ENCODE assay signal across 2 cellular contexts in the genomic region with DNA sequence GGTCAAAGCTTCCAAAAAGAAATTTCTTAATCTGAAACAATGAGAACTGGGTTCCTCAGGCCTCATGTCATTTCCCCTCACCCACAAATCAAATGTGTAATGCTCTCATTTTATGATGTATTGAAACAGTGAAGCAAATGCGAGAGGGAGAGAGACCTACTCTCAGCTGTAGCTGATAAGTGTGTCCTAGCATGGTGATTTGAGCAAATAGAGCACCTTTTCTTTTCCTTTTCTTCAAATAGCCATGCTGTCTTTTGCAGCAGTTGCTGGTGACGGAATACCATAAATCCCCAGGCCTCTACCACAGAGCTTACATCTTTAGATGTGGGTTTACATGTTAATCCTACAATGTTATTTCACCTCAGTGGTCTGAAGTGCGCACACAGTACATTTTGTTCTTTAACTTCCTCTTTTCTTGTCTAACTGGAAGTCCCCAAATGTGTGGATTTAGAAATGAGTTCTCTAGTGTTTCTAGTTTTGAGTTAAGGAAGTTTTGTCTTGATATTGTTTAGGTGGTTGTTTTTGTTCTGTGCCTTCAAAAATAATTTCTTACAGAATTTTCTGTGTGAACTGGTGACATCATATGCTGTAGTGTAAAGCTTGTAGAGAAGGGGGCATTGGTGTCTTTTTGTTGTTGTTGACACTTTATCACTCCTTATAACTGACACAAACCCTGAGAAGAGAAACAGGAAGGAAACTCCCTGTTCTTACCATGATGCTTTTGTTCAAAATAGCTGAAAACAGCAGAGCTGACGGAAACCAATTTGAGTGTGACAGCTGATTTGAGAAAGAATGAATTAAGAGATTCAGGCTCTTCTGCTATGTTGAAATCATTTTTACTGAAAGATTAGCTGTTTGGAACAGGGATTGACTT.
A peak's percentile ranks its signal among the peaks of the same experiment; 100 is the strongest.
TF ChIP-seq lines count a peak whose summit lies in the region.

No MANE protein-coding gene starts in this region.

TF ChIP-seq in GM12878, 131 proteins besides CTCF, POLR2A, EP300 and RAD21 (continues in another document):
- TF ChIP-seq GATAD2B (conservative IDR thresholded peaks at IDR 0.05; ENCODE audit: low read depth) (peak; percentile 56; the same call in 1 of the 2 replicates), PAX8 (IDR thresholded peaks at IDR 0.05) (0 out of 2 replicates have a peak, but pooled peaks have one; percentile 80), YY1 (IDR thresholded peaks at IDR 0.05; ENCODE audit: low read depth, low read length) (0 out of 2 replicates have a peak, but pooled peaks have one; percentile 43), NRF1 (conservative IDR thresholded peaks at IDR 0.05; ENCODE audit: low read depth, low read length) (no peak), ZBTB40 (IDR thresholded peaks at IDR 0.05; ENCODE audit: borderline replicate concordance) (peak; percentile 88), FOXM1 (IDR thresholded peaks at IDR 0.05; ENCODE audit: low read depth, low read length) (peak; percentile 99), GABPA (IDR thresholded peaks at IDR 0.05; ENCODE audit: low read depth) (peak; percentile 49), IRF5 (IDR thresholded peaks at IDR 0.05; ENCODE audit: borderline replicate concordance) (no peak), IRF3 (IDR thresholded peaks at IDR 0.05) (no peak), RFX5 (IDR thresholded peaks at IDR 0.05; ENCODE audit: low read depth, low read length) (no peak), NR2C1 (IDR thresholded peaks at IDR 0.05) (no peak), ZNF207 (IDR thresholded peaks at IDR 0.05; ENCODE audit: borderline replicate concordance) (0 out of 2 replicates have a peak, but pooled peaks have one; percentile 65)
- TF ChIP-seq, protein P1, sequence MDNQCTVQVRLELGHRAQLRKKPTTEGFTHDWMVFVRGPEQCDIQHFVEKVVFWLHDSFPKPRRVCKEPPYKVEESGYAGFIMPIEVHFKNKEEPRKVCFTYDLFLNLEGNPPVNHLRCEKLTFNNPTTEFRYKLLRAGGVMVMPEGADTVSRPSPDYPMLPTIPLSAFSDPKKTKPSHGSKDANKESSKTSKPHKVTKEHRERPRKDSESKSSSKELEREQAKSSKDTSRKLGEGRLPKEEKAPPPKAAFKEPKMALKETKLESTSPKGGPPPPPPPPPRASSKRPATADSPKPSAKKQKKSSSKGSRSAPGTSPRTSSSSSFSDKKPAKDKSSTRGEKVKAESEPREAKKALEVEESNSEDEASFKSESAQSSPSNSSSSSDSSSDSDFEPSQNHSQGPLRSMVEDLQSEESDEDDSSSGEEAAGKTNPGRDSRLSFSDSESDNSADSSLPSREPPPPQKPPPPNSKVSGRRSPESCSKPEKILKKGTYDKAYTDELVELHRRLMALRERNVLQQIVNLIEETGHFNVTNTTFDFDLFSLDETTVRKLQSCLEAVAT (IDR thresholded peaks at IDR 0.05) = peak; percentile 81
- TF ChIP-seq, protein P2, sequence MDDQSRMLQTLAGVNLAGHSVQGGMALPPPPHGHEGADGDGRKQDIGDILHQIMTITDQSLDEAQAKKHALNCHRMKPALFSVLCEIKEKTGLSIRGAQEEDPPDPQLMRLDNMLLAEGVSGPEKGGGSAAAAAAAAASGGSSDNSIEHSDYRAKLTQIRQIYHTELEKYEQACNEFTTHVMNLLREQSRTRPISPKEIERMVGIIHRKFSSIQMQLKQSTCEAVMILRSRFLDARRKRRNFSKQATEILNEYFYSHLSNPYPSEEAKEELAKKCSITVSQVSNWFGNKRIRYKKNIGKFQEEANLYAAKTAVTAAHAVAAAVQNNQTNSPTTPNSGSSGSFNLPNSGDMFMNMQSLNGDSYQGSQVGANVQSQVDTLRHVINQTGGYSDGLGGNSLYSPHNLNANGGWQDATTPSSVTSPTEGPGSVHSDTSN (IDR thresholded peaks at IDR 0.05; ENCODE audit: insufficient replicate concordance, low read depth, low read length) = peak; percentile 34

TF ChIP-seq in SK-N-SH, 30 proteins besides CTCF, POLR2A, EP300 and RAD21:
- TF ChIP-seq REST (IDR thresholded peaks at IDR 0.05; ENCODE audit: low read depth, low read length) (no peak), GABPA (IDR thresholded peaks at IDR 0.05; ENCODE audit: low read depth) (no peak), RXRA (IDR thresholded peaks at IDR 0.05; ENCODE audit: borderline replicate concordance, low read depth) (no peak), CHD2 (IDR thresholded peaks at IDR 0.05; ENCODE audit: low read length, partially characterized antibody) (no peak), EZH2phosphoT487 (IDR thresholded peaks at IDR 0.05; ENCODE audit: borderline replicate concordance, low read depth) (no peak), SMC3 (IDR thresholded peaks at IDR 0.05; ENCODE audit: low read depth, low read length) (no peak), MAX (IDR thresholded peaks at IDR 0.05; ENCODE audit: low read depth) (no peak), NFIC (IDR thresholded peaks at IDR 0.05; ENCODE audit: borderline replicate concordance) (no peak), TEAD4 (IDR thresholded peaks at IDR 0.05; ENCODE audit: borderline replicate concordance, insufficient read depth) (no peak), MXI1 (IDR thresholded peaks at IDR 0.05; ENCODE audit: low read depth, low read length) (no peak), ELF1 (IDR thresholded peaks at IDR 0.05) (no peak), RCOR1 (IDR thresholded peaks at IDR 0.05; ENCODE audit: low read length) (no peak), IRF3 (IDR thresholded peaks at IDR 0.05; ENCODE audit: low read depth, low read length) (no peak)
- TF ChIP-seq, protein P3, sequence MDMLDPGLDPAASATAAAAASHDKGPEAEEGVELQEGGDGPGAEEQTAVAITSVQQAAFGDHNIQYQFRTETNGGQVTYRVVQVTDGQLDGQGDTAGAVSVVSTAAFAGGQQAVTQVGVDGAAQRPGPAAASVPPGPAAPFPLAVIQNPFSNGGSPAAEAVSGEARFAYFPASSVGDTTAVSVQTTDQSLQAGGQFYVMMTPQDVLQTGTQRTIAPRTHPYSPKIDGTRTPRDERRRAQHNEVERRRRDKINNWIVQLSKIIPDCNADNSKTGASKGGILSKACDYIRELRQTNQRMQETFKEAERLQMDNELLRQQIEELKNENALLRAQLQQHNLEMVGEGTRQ (IDR thresholded peaks at IDR 0.05; ENCODE audit: borderline replicate concordance, low read depth, low read length) = no peak
- TF ChIP-seq, protein P4, sequence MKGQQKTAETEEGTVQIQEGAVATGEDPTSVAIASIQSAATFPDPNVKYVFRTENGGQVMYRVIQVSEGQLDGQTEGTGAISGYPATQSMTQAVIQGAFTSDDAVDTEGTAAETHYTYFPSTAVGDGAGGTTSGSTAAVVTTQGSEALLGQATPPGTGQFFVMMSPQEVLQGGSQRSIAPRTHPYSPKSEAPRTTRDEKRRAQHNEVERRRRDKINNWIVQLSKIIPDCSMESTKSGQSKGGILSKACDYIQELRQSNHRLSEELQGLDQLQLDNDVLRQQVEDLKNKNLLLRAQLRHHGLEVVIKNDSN (IDR thresholded peaks at IDR 0.05; ENCODE audit: borderline replicate concordance, low read depth) = no peak
